Comparison of ENCODE assay signal across 27 cellular contexts in the genomic region with DNA sequence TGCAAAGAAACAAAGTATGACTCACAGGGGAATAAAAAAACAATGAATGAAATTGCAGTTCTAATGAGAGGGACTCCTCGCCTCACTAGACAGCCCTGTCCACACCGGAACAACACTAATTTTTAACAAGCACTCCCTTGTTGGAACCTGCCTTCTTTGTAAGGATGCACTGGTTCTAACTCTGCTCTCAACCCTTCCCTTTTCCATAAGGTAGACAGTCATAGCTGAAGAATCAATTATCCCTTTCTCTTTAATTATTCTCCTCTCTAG.
"Had no signal": no experiment of that assay in that cellular context is flagged by ENCODE, and none has a peak within 500 bp of the region (broad histone marks: within the 10 kb centered on the region; RNA-seq: fewer than 3 reads in every experiment).

No MANE protein-coding gene starts in this region.

- H3K27ac Mint-ChIP-seq: activated CD4-positive, alpha-beta memory T cell treated with anti-CD3 and anti-CD28 coated beads, Interleukin-2, amount 10 ng/mL, durations not matched to agents 7 days and 5 days; activated CD4-positive, alpha-beta T cell treated with anti-CD3 and anti-CD28 coated beads, Interleukin-2, amount 10 ng/mL, durations not matched to agents 7 days and 5 days; activated naive CD4-positive, alpha-beta T cell treated with anti-CD3 and anti-CD28 coated beads, Interleukin-2, amount 50 U/mL, for 24 hours; activated naive CD8-positive, alpha-beta T cell treated with anti-CD3 and anti-CD28 coated beads, Interleukin-2, amount 50 U/mL, for 24 hours; activated T-helper 2 cell treated with anti-CD3 and anti-CD28 coated beads, Interferon-gamma antibody, Interleukin-2, Interleukin-4, amounts not matched to agents 10 μg/mL and 5 μg/mL and 100 μg/mL, durations not matched to agents 14 hours and 24 hours and 36 hours; dendritic cell treated with granulocyte-macrophage colony-stimulating factor and Interleukin-4, amounts not matched to agents 40 ng/mL and 50 ng/mL, for 4 days; nephron progenitor cell; T-helper 17 cell had no signal

- H3K36me3 Mint-ChIP-seq: activated naive CD4-positive, alpha-beta T cell treated with anti-CD3 and anti-CD28 coated beads, Interleukin-2, amount 50 U/mL, for 24 hours had no signal

- H3K4me1 Mint-ChIP-seq: activated CD4-positive, alpha-beta memory T cell treated with anti-CD3 and anti-CD28 coated beads, Interleukin-2, amount 10 ng/mL, durations not matched to agents 7 days and 5 days; activated CD4-positive, alpha-beta T cell treated with anti-CD3 and anti-CD28 coated beads, Interleukin-2, amount 10 ng/mL, durations not matched to agents 7 days and 5 days; activated naive CD4-positive, alpha-beta T cell treated with anti-CD3 and anti-CD28 coated beads, Interleukin-2, amount 50 U/mL, for 24 hours; activated naive CD8-positive, alpha-beta T cell treated with anti-CD3 and anti-CD28 coated beads, Interleukin-2, amount 50 U/mL, for 24 hours; central memory CD8-positive, alpha-beta T cell; T-helper 17 cell had no signal

- H3K36me3 ChIP-seq: lower lobe of right lung, neutrophil, ovary, prostate gland, right atrium auricular region had no signal

- H3K27me3 Mint-ChIP-seq: dendritic cell treated with granulocyte-macrophage colony-stimulating factor and Interleukin-4, amounts not matched to agents 40 ng/mL and 50 ng/mL, for 4 days had no signal

- H3K4me3 Mint-ChIP-seq: activated CD4-positive, alpha-beta memory T cell treated with anti-CD3 and anti-CD28 coated beads, Interleukin-2, amount 10 ng/mL, durations not matched to agents 7 days and 5 days; activated CD4-positive, alpha-beta T cell treated with anti-CD3 and anti-CD28 coated beads, Interleukin-2, amount 10 ng/mL, durations not matched to agents 7 days and 5 days; activated naive CD4-positive, alpha-beta T cell treated with anti-CD3 and anti-CD28 coated beads, Interleukin-2, amount 50 U/mL, for 24 hours; activated naive CD8-positive, alpha-beta T cell treated with anti-CD3 and anti-CD28 coated beads, Interleukin-2, amount 50 U/mL, for 24 hours; activated T-cell treated with anti-CD3 and anti-CD28 coated beads, Interleukin-2, amount 50 U/mL, for 4 hours; central memory CD8-positive, alpha-beta T cell; dendritic cell treated with granulocyte-macrophage colony-stimulating factor and Interleukin-4, amounts not matched to agents 40 ng/mL and 50 ng/mL, for 4 days; endodermal cell; nephron progenitor cell; T-helper 17 cell had no signal

- H3K9me3 ChIP-seq: lower lobe of right lung, neutrophil, ovary, prostate gland, transverse colon had no signal

- H3K27me3 ChIP-seq: ovary, right atrium auricular region, transverse colon had no signal

- H3K4me3 ChIP-seq: lower lobe of right lung, ovary, prostate gland, right atrium auricular region, smooth muscle cell, transverse colon had no signal

- H3K4me2 ChIP-seq: smooth muscle cell had no signal

- H3K4me1 ChIP-seq: lower lobe of right lung, prostate gland, transverse colon had no signal

- H3K27ac ChIP-seq: epithelial cell of prostate, lower lobe of right lung, neutrophil, ovary, prostate gland, right atrium auricular region, transverse colon had no signal

- H3K9me3 Mint-ChIP-seq: activated CD4-positive, alpha-beta memory T cell treated with anti-CD3 and anti-CD28 coated beads, Interleukin-2, amount 10 ng/mL, durations not matched to agents 7 days and 5 days; activated CD4-positive, alpha-beta T cell treated with anti-CD3 and anti-CD28 coated beads, Interleukin-2, amount 10 ng/mL, durations not matched to agents 7 days and 5 days; activated naive CD4-positive, alpha-beta T cell treated with anti-CD3 and anti-CD28 coated beads, Interleukin-2, amount 50 U/mL, for 24 hours; activated naive CD8-positive, alpha-beta T cell treated with anti-CD3 and anti-CD28 coated beads, Interleukin-2, amount 50 U/mL, for 24 hours; activated T-cell treated with anti-CD3 and anti-CD28 coated beads, Interleukin-2, amount 50 U/mL, for 4 hours; activated T-helper 2 cell treated with anti-CD3 and anti-CD28 coated beads, Interferon-gamma antibody, Interleukin-2, Interleukin-4, amounts not matched to agents 10 μg/mL and 5 μg/mL and 100 μg/mL, durations not matched to agents 14 hours and 24 hours and 36 hours; central memory CD8-positive, alpha-beta T cell; dendritic cell treated with granulocyte-macrophage colony-stimulating factor and Interleukin-4, amounts not matched to agents 40 ng/mL and 50 ng/mL, for 4 days had no signal

- FAIRE-seq: kidney had no signal

- DNase-seq: activated CD4-positive, alpha-beta memory T cell treated with anti-CD3 and anti-CD28 coated beads, Interleukin-2, amount 10 ng/mL, durations not matched to agents 7 days and 5 days; activated CD4-positive, alpha-beta T cell treated with anti-CD3 and anti-CD28 coated beads for 1 hour; activated CD4-positive, alpha-beta T cell treated with anti-CD3 and anti-CD28 coated beads, Interleukin-2, amount 10 ng/mL, durations not matched to agents 7 days and 5 days; activated CD8-positive, alpha-beta memory T cell treated with anti-CD3 and anti-CD28 coated beads, Interleukin-2, amount 50 U/mL, for 48 hours; activated naive CD8-positive, alpha-beta T cell treated with anti-CD3 and anti-CD28 coated beads, Interleukin-2, amount 50 U/mL, for 24 hours; activated T-cell treated with anti-CD3 and anti-CD28 coated beads, Interleukin-2, amount 50 U/mL, for 4 hours; endodermal cell; head of caudate nucleus; hippocampal formation; kidney; lower lobe of right lung; nephron progenitor cell; ovary; stimulated activated CD4-positive, alpha-beta T cell treated with anti-CD3 and anti-CD28 coated beads, Interleukin-2, amount 100 ng/mL, for 24 hours; stimulated activated naive CD4-positive, alpha-beta T cell treated with Interleukin-2 at 50 U/mL for 16 hours; T-helper 17 cell; T1000; transverse colon had no signal
